Comparison of ENCODE assay signal across 1 cellular context in genomic region chr10:21272585-21273399, GRCh38.
TF ChIP-seq lines count a peak whose summit lies in the region.

No MANE protein-coding gene starts in this region.

TF ChIP-seq in K562, 482 proteins besides CTCF, POLR2A, EP300 and RAD21 (continued from another document):
- TF ChIP-seq HMBOX1 (IDR thresholded peaks at IDR 0.05) (peak; percentile 8; the same call in 1 of the 2 replicates), BRCA1 (IDR thresholded peaks at IDR 0.05) (no peak), BRCA1 (CRISPR knock-in tag; IDR thresholded peaks at IDR 0.05) (no peak), ATF3 (IDR thresholded peaks at IDR 0.05) (peak; percentile 54; the same call in 1 of the 2 replicates), ATF3 (CRISPR knock-in tag; conservative IDR thresholded peaks at IDR 0.05) (no peak), ATF7 (IDR thresholded peaks at IDR 0.05) (peak; percentile 36; the same call in 1 of the 2 replicates), SOX6 (IDR thresholded peaks at IDR 0.05) (peak; percentile 39; the same call in 1 of the 2 replicates), RCOR1 (IDR thresholded peaks at IDR 0.05; ENCODE audit: borderline replicate concordance in 1 of 2, low read depth in 2 of 2, low read length in 2 of 2) (peak in 1 of 2 experiments; percentile 39; a peak in 2 of 4 replicates), GATAD2B (IDR thresholded peaks at IDR 0.05; ENCODE audit: borderline replicate concordance) (no peak), ZNF584 (CRISPR knock-in tag; IDR thresholded peaks at IDR 0.05; ENCODE audit: low read depth) (0 out of 2 replicates have a peak, but pooled peaks have one; percentile 3), LEF1 (IDR thresholded peaks at IDR 0.05) (peak; percentile 30; the same call in 1 of the 2 replicates), ZBTB11 (CRISPR knock-in tag; IDR thresholded peaks at IDR 0.05) (no peak), ZNF175 (CRISPR knock-in tag; IDR thresholded peaks at IDR 0.05; ENCODE audit: low read depth) (no peak), CEBPG (CRISPR knock-in tag; IDR thresholded peaks at IDR 0.05) (peak; percentile 75), CEBPG (tag; conservative IDR thresholded peaks at IDR 0.05 in 1 of 2, IDR thresholded peaks at IDR 0.05 in 1 of 2) (peak in 1 of 2 experiments; percentile 91; a peak in 2 of 4 replicates), TSC22D4 (tag; IDR thresholded peaks at IDR 0.05) (no peak), C11orf30 (IDR thresholded peaks at IDR 0.05; ENCODE audit: low read depth) (0 out of 2 replicates have a peak, but pooled peaks have one; percentile 4), RB1 (IDR thresholded peaks at IDR 0.05; ENCODE audit: low read depth) (no peak), PURB (CRISPR knock-in tag; IDR thresholded peaks at IDR 0.05; ENCODE audit: low read depth) (no peak), ZNF589 (CRISPR knock-in tag; IDR thresholded peaks at IDR 0.05; ENCODE audit: low read depth) (peak; percentile 23; the same call in 1 of the 2 replicates), DNMT1 (IDR thresholded peaks at IDR 0.05) (no peak), TEAD4 (IDR thresholded peaks at IDR 0.05; ENCODE audit: low read length) (peak; percentile 11; the same call in 1 of the 2 replicates), TEAD4 (CRISPR knock-in tag; IDR thresholded peaks at IDR 0.05; ENCODE audit: borderline replicate concordance) (no peak), CCAR2 (IDR thresholded peaks at IDR 0.05; ENCODE audit: low read depth, low read length) (no peak), MEIS2 (IDR thresholded peaks at IDR 0.05; ENCODE audit: partially characterized antibody) (peak; percentile 46), GABPB2 (CRISPR knock-in tag; conservative IDR thresholded peaks at IDR 0.05) (no peak), TARDBP (IDR thresholded peaks at IDR 0.05) (no peak), KLF13 (tag; IDR thresholded peaks at IDR 0.05; ENCODE audit: borderline replicate concordance, low read depth) (no peak), ETS1 (conservative IDR thresholded peaks at IDR 0.05; ENCODE audit: control insufficient read depth, low read depth, low read length) (no peak), SMARCA4 (IDR thresholded peaks at IDR 0.05) (peak; percentile 37; the same call in 1 of the 2 replicates), ARID1B (IDR thresholded peaks at IDR 0.05) (peak; percentile 26; the same call in 1 of the 2 replicates), E4F1 (CRISPR knock-in tag; IDR thresholded peaks at IDR 0.05; ENCODE audit: borderline replicate concordance) (no peak), SPI1 (IDR thresholded peaks at IDR 0.05; ENCODE audit: borderline replicate concordance, low read depth, low read length) (peak; percentile 63; the same call in 1 of the 2 replicates), ZNF766 (CRISPR knock-in tag; conservative IDR thresholded peaks at IDR 0.05) (0 out of 2 replicates have a peak, but pooled peaks have one; percentile 11), FOSL1 (tag; conservative IDR thresholded peaks at IDR 0.05) (peak; percentile 78)
